ENCODE assay signal across 8 cellular contexts in genomic region chr1:112704511-112704907, GRCh38. TPM values are rescaled to one million over a fixed set of nuclear protein-coding genes. Genes with fewer than 3 reads are reported as not detected.
DNase-seq lines count a peak whose midpoint lies in the region; ATAC-seq and TF ChIP-seq lines count a peak whose summit lies in the region.

No MANE protein-coding gene starts in this region.

- H3K4me3 ChIP-seq in GM06990 (replicated peaks; ENCODE audit: low read depth, low read length) (peak overlapping the region; percentile 85), RWPE2 (ENCODE audit: severe bottlenecking) (peak overlapping the region; percentile 92), esophagus (ENCODE audit: low read depth in 1 of 2, low read length in 2 of 2) (peak overlapping the region; percentile 2 to 82)

- no peak for ATAC-seq in RWPE2 (ENCODE audit: low read depth)
- ATAC-seq in HG03457 (IDR thresholded peaks at IDR 0.05; ENCODE audit: unreplicated experiment), result no peak

- H3K36me3 ChIP-seq in GM06990 (ENCODE audit: control insufficient read depth, insufficient read depth, low read length) (peaks cover 15% of the 10 kb centered on the region), RWPE2 (ENCODE audit: low read depth) (peaks cover 47% of the 10 kb centered on the region), esophagus (ENCODE audit: control insufficient read depth in 2 of 2, insufficient read depth in 2 of 2, low read length in 1 of 2) (peaks cover 0 to 15% of the 10 kb centered on the region in 2 donors)

- no peaks in the 10 kb centered on the region for H3K9me3 ChIP-seq in RWPE2 (ENCODE audit: severe bottlenecking)
- H3K9me3 ChIP-seq in esophagus (ENCODE audit: control insufficient read depth in 2 of 2, insufficient read depth in 1 of 2, low read depth in 1 of 2, low read length in 1 of 2), result no peaks in the 10 kb centered on the region

- WGBS in esophagus, 2 donors, result 13 to 15% methylated on average over 5 of the region's 5 CpGs

- H3K27ac ChIP-seq in RWPE2 (ENCODE audit: poor library complexity, severe bottlenecking) (peak overlapping the region; percentile 92), esophagus (ENCODE audit: low read depth in 2 of 2, low read length in 1 of 2) (peak overlapping the region; percentile 84 to 91)

- TF ChIP-seq CTCF in GM06990 (IDR thresholded peaks at IDR 0.05; ENCODE audit: insufficient read depth, low read length, poor library complexity, severe bottlenecking), result no peak
- no peak for TF ChIP-seq CTCF in RWPE2 (IDR thresholded peaks at IDR 0.05; ENCODE audit: poor library complexity, severe bottlenecking)

- DNase-seq in GM06990 (ENCODE audit: extremely low read depth, insufficient read length) (no peak), RWPE2 (ENCODE audit: low spot score) (no peak), pons (ENCODE audit: low spot score) (peak; percentile 95), GM19240 (ENCODE audit: insufficient read length, low spot score) (no peak), NCI-H446 treated with DMSO at 0.1 percent for 48 hours (lab: John Stamatoyannopoulos, UW) (no peak), NCI-H69 (lab: John Stamatoyannopoulos, UW) (no peak)

- H3K4me1 ChIP-seq in RWPE2 (ENCODE audit: insufficient read depth, poor library complexity, severe bottlenecking), result peaks cover 34% of the 10 kb centered on the region
- peaks cover 14 to 32% of the 10 kb centered on the region in 2 donors for H3K4me1 ChIP-seq in esophagus (ENCODE audit: control insufficient read depth in 2 of 2, insufficient read depth in 2 of 2, low read length in 1 of 2)

- H3K27me3 ChIP-seq in GM06990 (replicated peaks; ENCODE audit: control insufficient read depth, insufficient read depth, low read length) (no peaks in the 10 kb centered on the region), RWPE2 (ENCODE audit: insufficient read depth, poor library complexity, severe bottlenecking) (no peaks in the 10 kb centered on the region), esophagus (ENCODE audit: control insufficient read depth in 1 of 2, insufficient read depth in 2 of 2, low read length in 2 of 2) (no peaks in the 10 kb centered on the region)

RNA-seq across cellular contexts. Expression of gene RHOC, which starts 2.4 kb away (rescaled TPM):
- 10 to 100 TPM; 53.0 to 89.5 TPM for polyA plus RNA-seq in esophagus

RNA-seq across cellular contexts. Expression of gene PPM1J, which starts 10.6 kb away (rescaled TPM):
- polyA plus RNA-seq in esophagus, result 1 to 10 TPM; 2.8 to 3.5 TPM

RNA-seq across cellular contexts. Expression of gene MOV10, which starts 30.1 kb away (rescaled TPM):
- polyA plus RNA-seq in esophagus, result 10 to 100 TPM; 43.2 to 67.6 TPM

Comparison
In these comparisons a context has a peak if more than half of its experiments do, and no peak if none do; other contexts are left out.
1. H3K4me3 ChIP-seq: peak in every context shown above with its lines; median percentile 92 in RWPE2; 85 in GM06990; 42 in esophagus.